In genomic region chr14:102923201-102923919, GRCh38 we compare ENCODE assay signal across 8 cellular contexts. TPM values are rescaled to one million over a fixed set of nuclear protein-coding genes. Genes with fewer than 3 reads are reported as not detected.
DNase-seq lines count a peak whose midpoint lies in the region; ATAC-seq, FAIRE-seq and TF ChIP-seq lines count a peak whose summit lies in the region.

No MANE protein-coding gene starts in this region.

- H3K4me3 ChIP-seq in astrocyte (ENCODE audit: insufficient read depth, low read depth, low read length) (peak overlapping the region; percentile 23), upper lobe of left lung (peak overlapping the region in 3 of 4 donors; percentile 10 to 39 (median 31))

- peaks cover 6% of the 10 kb centered on the region for H3K27me3 Mint-ChIP-seq in activated naive CD8-positive, alpha-beta T cell
- H3K27me3 Mint-ChIP-seq in activated naive CD8-positive, alpha-beta T cell treated with anti-CD3 and anti-CD28 coated beads for 36 hours: peaks cover 28% of the 10 kb centered on the region
- peaks cover 22% of the 10 kb centered on the region for H3K27me3 Mint-ChIP-seq in astrocyte (ENCODE audit: low read depth, unreplicated experiment)

- H3K27ac ChIP-seq in astrocyte (ENCODE audit: low read depth, low read length): no peak overlapping the region
- no peak overlapping the region for H3K27ac ChIP-seq in upper lobe of left lung

- no peaks in the 10 kb centered on the region for H3K36me3 ChIP-seq in astrocyte (ENCODE audit: insufficient read depth, low read length)
- H3K36me3 ChIP-seq in upper lobe of left lung: no peaks in the 10 kb centered on the region

- H3K4me3 Mint-ChIP-seq in activated naive CD8-positive, alpha-beta T cell: peak overlapping the region; percentile 61
- H3K4me3 Mint-ChIP-seq in activated naive CD8-positive, alpha-beta T cell treated with anti-CD3 and anti-CD28 coated beads for 36 hours: no peak overlapping the region
- no peak overlapping the region for H3K4me3 Mint-ChIP-seq in astrocyte (ENCODE audit: unreplicated experiment)

- H3K27me3 ChIP-seq in astrocyte (ENCODE audit: insufficient read depth, low read length): peaks cover 44% of the 10 kb centered on the region
- peaks cover 0 to 27% (median 20%) of the 10 kb centered on the region in 4 donors for H3K27me3 ChIP-seq in upper lobe of left lung

- no peak for FAIRE-seq in astrocyte (lab: Jason Lieb, UNC)

- TF ChIP-seq EP300 in upper lobe of left lung (IDR thresholded peaks at IDR 0.05): no peak

- peaks cover 8% of the 10 kb centered on the region for H4K20me1 ChIP-seq in astrocyte (ENCODE audit: insufficient read depth, low read length)

- H3K9me3 Mint-ChIP-seq in activated naive CD8-positive, alpha-beta T cell (ENCODE audit: low read depth): no peaks in the 10 kb centered on the region
- no peaks in the 10 kb centered on the region for H3K9me3 Mint-ChIP-seq in activated naive CD8-positive, alpha-beta T cell treated with anti-CD3 and anti-CD28 coated beads for 36 hours
- H3K9me3 Mint-ChIP-seq in astrocyte (ENCODE audit: unreplicated experiment): no peaks in the 10 kb centered on the region

- peak overlapping the region; percentile 71 for H3K4me2 ChIP-seq in astrocyte (ENCODE audit: low read length)

- TF ChIP-seq CTCF in astrocyte (IDR thresholded peaks at IDR 0.05; ENCODE audit: insufficient read depth, low read depth, low read length) (no peak), upper lobe of left lung (IDR thresholded peaks at IDR 0.05) (no peak), omental fat pad (IDR thresholded peaks at IDR 0.05) (no peak)

- TF ChIP-seq POLR2A in upper lobe of left lung (IDR thresholded peaks at IDR 0.05): no peak

- H3K79me2 ChIP-seq in astrocyte (ENCODE audit: insufficient read depth, low read length): no peaks in the 10 kb centered on the region

- H2AFZ ChIP-seq in astrocyte (ENCODE audit: low read depth, low read length): no peak overlapping the region

- WGBS in upper lobe of left lung, 2 donors: 11 to 16% methylated on average over 8 to 48 of the region's 53 CpGs

- intact Hi-C loops in left colon (cut with DNase I, micrococcal nuclease): no loop called here

- peaks cover 13% of the 10 kb centered on the region for H3K4me1 Mint-ChIP-seq in activated naive CD8-positive, alpha-beta T cell (ENCODE audit: low read depth)
- H3K4me1 Mint-ChIP-seq in activated naive CD8-positive, alpha-beta T cell treated with anti-CD3 and anti-CD28 coated beads for 36 hours: no peaks in the 10 kb centered on the region
- H3K4me1 Mint-ChIP-seq in astrocyte (ENCODE audit: low read depth, unreplicated experiment): no peaks in the 10 kb centered on the region

- peak overlapping the region; percentile 14 for H3K9ac ChIP-seq in astrocyte (ENCODE audit: low read length)

- H3K4me1 ChIP-seq in astrocyte (ENCODE audit: insufficient read depth, low read length) (peaks cover 9% of the 10 kb centered on the region), upper lobe of left lung (peaks cover 14 to 32% (median 22%) of the 10 kb centered on the region in 4 donors)

- H3K27ac Mint-ChIP-seq in activated naive CD8-positive, alpha-beta T cell: peak overlapping the region; percentile 47
- H3K27ac Mint-ChIP-seq in activated naive CD8-positive, alpha-beta T cell treated with anti-CD3 and anti-CD28 coated beads for 36 hours: no peak overlapping the region
- no peak overlapping the region for H3K27ac Mint-ChIP-seq in astrocyte (ENCODE audit: unreplicated experiment)

- H3K36me3 Mint-ChIP-seq in activated naive CD8-positive, alpha-beta T cell: no peaks in the 10 kb centered on the region
- no peaks in the 10 kb centered on the region for H3K36me3 Mint-ChIP-seq in activated naive CD8-positive, alpha-beta T cell treated with anti-CD3 and anti-CD28 coated beads for 36 hours
- no peaks in the 10 kb centered on the region for H3K36me3 Mint-ChIP-seq in astrocyte (ENCODE audit: low read depth, unreplicated experiment)

- peaks cover 5% of the 10 kb centered on the region for H3K9me3 ChIP-seq in astrocyte (ENCODE audit: insufficient read depth, low read depth, low read length)
- no peaks in the 10 kb centered on the region for H3K9me3 ChIP-seq in upper lobe of left lung

- ATAC-seq in left colon (peak; percentile 10), upper lobe of left lung (ENCODE audit: low FRiP score in 2 of 2) (peak in 1 of 2 donors; percentile 1), omental fat pad (ENCODE audit: low FRiP score) (no peak)

- DNase-seq in activated naive CD8-positive, alpha-beta T cell treated with anti-CD3 and anti-CD28 coated beads for 36 hours: no peak
- DNase-seq in astrocyte (ENCODE audit: low read depth) (no peak), left colon (peak in 1 of 2 donors; percentile 52), upper lobe of left lung (peak in 1 of 2 donors; percentile 84), T1000 (lab: John Stamatoyannopoulos, UW) (no peak), omental fat pad (ENCODE audit: low spot score) (no peak), NCI-H1436 (lab: John Stamatoyannopoulos, UW) (no peak)

RNA-seq across cellular contexts. Expression of gene AMN, which starts 0.9 kb away (rescaled TPM):
- total RNA-seq in activated naive CD8-positive, alpha-beta T cell treated with anti-CD3 and anti-CD28 coated beads for 36 hours: 1 to 10 TPM in 1 of 2 experiments, under 1 TPM in 1; 0.72 to 2.0 TPM
- 2.0 and 3.4 TPM in 2 replicates for total RNA-seq in astrocyte
- 100 to 1,000 TPM; 186 to 331 TPM for total RNA-seq in left colon
- 10 to 100 TPM; 14.9 to 56.6 (median 31.6) TPM for total RNA-seq in upper lobe of left lung
- total RNA-seq in omental fat pad: 1 to 10 TPM in 2 of 4 donors, under 1 TPM in 2; 0.72 to 2.7 (median 1.7) TPM
